ENCODE assay signal across 10 cellular contexts in the genomic region with DNA sequence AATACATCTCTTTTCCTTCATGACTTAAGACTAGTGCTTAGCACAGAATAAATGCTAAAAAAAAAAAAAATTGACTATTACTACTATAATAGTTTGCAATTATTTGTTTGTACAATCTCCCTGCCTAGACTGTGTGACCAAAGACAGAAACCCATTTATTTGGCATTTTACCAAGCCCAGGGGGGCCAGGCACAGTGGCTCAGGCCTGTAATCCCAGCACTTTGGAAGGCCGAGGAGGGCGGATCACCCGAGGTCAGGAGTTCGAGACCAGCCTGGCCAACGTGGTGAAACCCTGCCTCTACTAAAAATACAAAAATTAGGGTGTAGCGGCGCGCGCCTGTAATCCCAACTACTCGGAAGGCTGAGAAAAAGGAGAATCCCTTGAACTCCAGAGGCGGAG.
A peak's percentile ranks its signal among the peaks of the same experiment; 100 is the strongest.
DNase-seq lines count a peak whose midpoint lies in the region; ATAC-seq and TF ChIP-seq lines count a peak whose summit lies in the region.
"Had no signal": no experiment of that assay in that cellular context is flagged by ENCODE, and none has a peak within 500 bp of the region (broad histone marks: within the 10 kb centered on the region; RNA-seq: fewer than 3 reads in every experiment).

No MANE protein-coding gene starts in this region.

- peak overlapping the region; percentile 85 for H3K4me3 Mint-ChIP-seq in stimulated activated effector memory CD8-positive, alpha-beta T cell treated with anti-CD3 and anti-CD28 coated beads, Interleukin-12 subunit alpha, Interleukin-12 subunit beta, amount 100 ng/mL, for 72 hours

- peaks cover 24% of the 10 kb centered on the region for H3K4me1 Mint-ChIP-seq in stimulated activated effector memory CD8-positive, alpha-beta T cell treated with anti-CD3 and anti-CD28 coated beads, Interleukin-12 subunit alpha, Interleukin-12 subunit beta, amount 100 ng/mL, for 72 hours

- H3K27ac Mint-ChIP-seq in stimulated activated effector memory CD8-positive, alpha-beta T cell treated with anti-CD3 and anti-CD28 coated beads, Interleukin-12 subunit alpha, Interleukin-12 subunit beta, amount 100 ng/mL, for 72 hours = peak overlapping the region; percentile 94

- ATAC-seq in stimulated activated effector memory CD8-positive, alpha-beta T cell treated with anti-CD3 and anti-CD28 coated beads, Interleukin-12 subunit alpha, Interleukin-12 subunit beta, amount 100 ng/mL, for 72 hours = no peak

- TF ChIP-seq CTCF in VCaP (conservative IDR thresholded peaks at IDR 0.05) = no peak

- H3K27ac ChIP-seq in VCaP (peak overlapping the region; percentile 89), caudate nucleus (ENCODE audit: low read depth, low read length) (no peak overlapping the region)
- H3K27ac ChIP-seq: 22Rv1 had no signal

- DNase-seq in DMS 273 (lab: John Stamatoyannopoulos, UW; ENCODE audit: unreplicated experiment) = peak; percentile 28
- DNase-seq in DMS 273 treated with DMSO at 0.1 percent for 48 hours (lab: John Stamatoyannopoulos, UW) = no peak
- peak; percentile 27 for DNase-seq in glomerular visceral epithelial cell (ENCODE audit: extremely low spot score)
- DNase-seq in stimulated activated effector memory CD8-positive, alpha-beta T cell treated with anti-CD3 and anti-CD28 coated beads, Interleukin-12 subunit alpha, Interleukin-12 subunit beta, amount 100 ng/mL, for 72 hours (ENCODE audit: low spot score in 2 of 2) = no peak
- DNase-seq in activated effector memory CD4-positive, alpha-beta T cell treated with anti-CD3 and anti-CD28 coated beads, Interleukin-2, amount 50 U/mL, for 16 hours = no peak
- DNase-seq in caudate nucleus (lab: John Stamatoyannopoulos, UW) = no peak
- no peak for DNase-seq in T-helper 9 cell
- DNase-seq: NCI-H526 treated with DMSO at 0.1 percent for 48 hours had no signal

- H3K9me3 Mint-ChIP-seq in stimulated activated effector memory CD8-positive, alpha-beta T cell treated with anti-CD3 and anti-CD28 coated beads, Interleukin-12 subunit alpha, Interleukin-12 subunit beta, amount 100 ng/mL, for 72 hours = no peaks in the 10 kb centered on the region

- peaks cover 58% of the 10 kb centered on the region for H3K36me3 Mint-ChIP-seq in stimulated activated effector memory CD8-positive, alpha-beta T cell treated with anti-CD3 and anti-CD28 coated beads, Interleukin-12 subunit alpha, Interleukin-12 subunit beta, amount 100 ng/mL, for 72 hours

Comparison
In these comparisons a context has a peak if more than half of its experiments do, and no peak if none do; other contexts are left out.
1. DNase-seq: peak in DMS 273 (single experiment) and glomerular visceral epithelial cell (single experiment); none in DMS 273 treated with DMSO at 0.1 percent for 48 hours (single experiment), stimulated activated effector memory CD8-positive, alpha-beta T cell treated with anti-CD3 and anti-CD28 coated beads, Interleukin-12 subunit alpha, Interleukin-12 subunit beta, amount 100 ng/mL, for 72 hours (0 of 2), activated effector memory CD4-positive, alpha-beta T cell treated with anti-CD3 and anti-CD28 coated beads, Interleukin-2, amount 50 U/mL, for 16 hours (single experiment), caudate nucleus (0 of 61) and T-helper 9 cell (single experiment).